In the genomic region with DNA sequence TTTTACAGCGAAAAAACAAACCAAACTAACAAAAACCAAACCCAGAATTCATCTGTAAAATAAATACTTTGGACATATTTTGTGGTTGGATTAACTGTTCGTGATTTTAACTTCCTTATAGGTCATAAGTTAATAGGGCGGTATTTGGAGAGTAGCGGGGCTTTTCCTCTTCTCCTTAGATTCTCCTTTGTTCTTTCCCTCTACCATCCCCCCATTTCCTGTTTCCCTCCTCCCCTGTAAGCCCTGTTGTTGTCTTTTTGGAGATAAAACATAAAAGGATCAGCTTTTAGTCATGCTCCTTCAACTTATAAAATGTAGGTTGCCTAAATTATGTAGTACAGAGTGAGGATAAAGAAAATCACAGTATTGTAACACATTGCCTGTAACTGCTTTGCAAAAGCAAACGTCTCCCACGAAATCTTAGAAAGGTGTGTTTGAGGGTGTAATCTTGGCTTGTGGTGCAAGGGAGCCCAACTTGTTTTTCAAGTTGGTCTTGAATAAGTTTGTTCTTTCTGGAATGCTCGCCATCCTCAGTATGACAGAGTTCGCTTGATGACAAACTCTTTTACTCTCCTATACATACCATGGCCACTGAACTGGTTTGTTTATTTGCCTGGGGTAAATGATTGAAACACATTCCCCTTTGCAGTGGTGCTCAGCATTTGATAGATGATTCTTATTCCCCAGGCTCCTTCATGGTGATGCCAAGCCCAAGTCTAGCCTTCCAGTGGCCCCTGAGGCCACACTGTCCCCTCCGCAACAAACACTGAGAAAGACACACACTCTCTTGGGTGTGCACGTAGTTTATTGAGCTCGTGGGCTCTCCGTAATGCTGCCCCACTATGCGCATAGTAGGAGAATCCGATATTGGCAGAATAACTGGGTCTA, we compare ENCODE assay signal across 8 cellular contexts. TPM values are rescaled to one million over a fixed set of nuclear protein-coding genes. Genes with fewer than 3 reads are reported as not detected.
DNase-seq lines count a peak whose midpoint lies in the region; ATAC-seq lines count a peak whose summit lies in the region.

No MANE protein-coding gene starts in this region.

- in situ Hi-C loops in Caki2 (cut with HindIII; ENCODE audit: low pct_unique_long_range_greater_than_20kb, low sequenced_read_pairs), result no loop called here

- H3K27me3 ChIP-seq in duodenal mucosa (ENCODE audit: control insufficient read depth in 1 of 2, insufficient read depth in 2 of 2, low read length in 2 of 2) (no peaks in the 10 kb centered on the region), mucosa of stomach (ENCODE audit: control insufficient read depth, insufficient read depth, low read length) (no peaks in the 10 kb centered on the region)

- H3K4me1 Mint-ChIP-seq in activated T-cell treated with anti-CD3 and anti-CD28 coated beads, Interleukin-2, amount 50 U/mL, for 24 hours (ENCODE audit: low read depth), result peaks cover 1% of the 10 kb centered on the region

- H3K36me3 Mint-ChIP-seq in activated T-cell treated with anti-CD3 and anti-CD28 coated beads, Interleukin-2, amount 50 U/mL, for 24 hours (ENCODE audit: low read depth), result no peaks in the 10 kb centered on the region

- H3K9me3 Mint-ChIP-seq in activated T-cell treated with anti-CD3 and anti-CD28 coated beads, Interleukin-2, amount 50 U/mL, for 24 hours, result no peaks in the 10 kb centered on the region

- H3K36me3 ChIP-seq in duodenal mucosa (ENCODE audit: control insufficient read depth in 1 of 2, insufficient read depth in 2 of 2, low read length in 2 of 2), result no peaks in the 10 kb centered on the region
- no peaks in the 10 kb centered on the region for H3K36me3 ChIP-seq in mucosa of stomach (ENCODE audit: control insufficient read depth, insufficient read depth, low read length)

- H3K4me3 Mint-ChIP-seq in activated T-cell treated with anti-CD3 and anti-CD28 coated beads, Interleukin-2, amount 50 U/mL, for 24 hours, result no peak overlapping the region

- H3K9ac ChIP-seq in duodenal mucosa (ENCODE audit: low read depth in 1 of 2, low read length in 2 of 2), result peak overlapping the region in 1 of 2 donors; percentile 35
- H3K9ac ChIP-seq in mucosa of stomach (ENCODE audit: low read length), result peak overlapping the region; percentile 0

- ATAC-seq in HG02623 (IDR thresholded peaks at IDR 0.05; ENCODE audit: unreplicated experiment), result no peak

- peak overlapping the region; percentile 33 to 38 for H3K4me3 ChIP-seq in duodenal mucosa (ENCODE audit: low read depth in 1 of 2, low read length in 2 of 2)
- H3K4me3 ChIP-seq in mucosa of stomach (ENCODE audit: low read length), result no peak overlapping the region

- peaks cover 88% of the 10 kb centered on the region for H3K27me3 Mint-ChIP-seq in activated T-cell treated with anti-CD3 and anti-CD28 coated beads, Interleukin-2, amount 50 U/mL, for 24 hours

- no peak overlapping the region for H3K27ac ChIP-seq in duodenal mucosa (ENCODE audit: low read depth, low read length)

- H3K9me3 ChIP-seq in duodenal mucosa (ENCODE audit: control insufficient read depth in 1 of 2, low read length in 2 of 2), result no peaks in the 10 kb centered on the region
- no peaks in the 10 kb centered on the region for H3K9me3 ChIP-seq in mucosa of stomach (ENCODE audit: control insufficient read depth, low read length)

- H3K4me1 ChIP-seq in duodenal mucosa (ENCODE audit: control insufficient read depth in 1 of 2, insufficient read depth in 2 of 2, low read length in 2 of 2) (peaks cover 18 to 38% of the 10 kb centered on the region in 2 donors), mucosa of stomach (ENCODE audit: control insufficient read depth, insufficient read depth, low read length) (peaks cover 45% of the 10 kb centered on the region)

- DNase-seq in Caki2 (ENCODE audit: low read depth) (peak; percentile 89), NCI-H2029 treated with DMSO at 0.1 percent for 48 hours (lab: John Stamatoyannopoulos, UW) (peak; percentile 59), NCI-H510A treated with DMSO at 0.1 percent for 48 hours (lab: John Stamatoyannopoulos, UW) (no peak), activated gamma-delta T cell (lab: John Stamatoyannopoulos, UW) (no peak)
- DNase-seq in activated T-cell treated with anti-CD3 and anti-CD28 coated beads, Interleukin-2, amount 50 U/mL, for 24 hours, result no peak

- H3K27ac Mint-ChIP-seq in activated T-cell treated with anti-CD3 and anti-CD28 coated beads, Interleukin-2, amount 50 U/mL, for 24 hours, result no peak overlapping the region

RNA-seq across cellular contexts. Expression of gene TEAD1, which starts 49.4 kb away (rescaled TPM):
- 16.5 and 26.0 TPM in 2 replicates for total RNA-seq in Caki2 (2014; rRNA removed; shearing (Covaris generic); ENCODE audit: low replicate concordance)

Comparison
In these comparisons a context has a peak if more than half of its experiments do, and no peak if none do; other contexts are left out.
1. DNase-seq: peak in Caki2 (single experiment) and NCI-H2029 treated with DMSO at 0.1 percent for 48 hours (single experiment); none in NCI-H510A treated with DMSO at 0.1 percent for 48 hours (single experiment), activated T-cell treated with anti-CD3 and anti-CD28 coated beads, Interleukin-2, amount 50 U/mL, for 24 hours (single experiment) and activated gamma-delta T cell (single experiment).